In the genomic region with DNA sequence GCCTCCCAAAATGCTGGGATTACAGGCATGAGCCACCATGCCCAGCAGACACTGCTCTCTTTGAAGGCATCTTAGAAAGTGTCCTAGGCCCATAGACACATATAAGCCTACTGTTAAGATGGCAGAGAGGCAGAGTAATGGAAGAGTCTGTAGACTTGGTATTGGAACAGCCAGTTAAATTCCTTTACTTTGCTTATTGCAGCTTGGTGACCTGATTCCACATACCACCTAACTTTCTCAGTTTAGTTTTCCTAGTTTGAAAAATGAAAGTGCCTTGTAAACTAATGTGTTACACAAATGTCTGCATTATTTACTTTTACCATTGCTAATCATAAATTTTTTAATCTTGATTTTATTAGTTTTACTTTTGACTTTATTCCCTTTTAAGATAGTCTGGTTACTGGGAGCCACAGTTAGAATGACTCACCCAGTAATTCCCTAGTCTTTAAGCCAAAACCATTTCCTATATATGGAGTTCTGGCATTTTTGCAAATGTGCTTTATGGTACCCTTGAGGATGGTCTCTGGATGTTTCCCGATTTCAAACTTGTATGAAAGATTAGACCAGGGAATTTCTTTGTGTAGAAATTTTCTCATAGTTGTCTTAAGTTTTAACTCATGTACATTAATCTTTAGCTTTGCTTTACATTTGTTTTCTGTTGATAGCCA, we compare ENCODE assay signal across 1 cellular context.
TF ChIP-seq lines count a peak whose summit lies in the region.

No MANE protein-coding gene starts in this region.

TF ChIP-seq in HepG2, 621 proteins besides CTCF, POLR2A, EP300 and RAD21:
- TF ChIP-seq THAP8 (CRISPR knock-in tag; IDR thresholded peaks at IDR 0.05; ENCODE audit: borderline replicate concordance): no peak
- TF ChIP-seq ZNF234 (CRISPR knock-in tag; conservative IDR thresholded peaks at IDR 0.05): no peak
